10 cellular contexts compared by ENCODE assay signal in genomic region chr11:3073029-3073435, GRCh38. TPM values are rescaled to one million over a fixed set of nuclear protein-coding genes. Genes with fewer than 3 reads are reported as not detected.
A peak's percentile ranks its signal among the peaks of the same experiment; 100 is the strongest.
DNase-seq lines count a peak whose midpoint lies in the region; ATAC-seq and TF ChIP-seq lines count a peak whose summit lies in the region.
"Had no signal": no experiment of that assay in that cellular context is flagged by ENCODE, and none has a peak within 500 bp of the region (broad histone marks: within the 10 kb centered on the region; RNA-seq: fewer than 3 reads in every experiment).

No MANE protein-coding gene starts in this region.

- no peak overlapping the region for H2AFZ ChIP-seq in osteoblast (ENCODE audit: low read length)

- no peak overlapping the region for H3K4me3 ChIP-seq in fibroblast of pulmonary artery (replicated peaks; ENCODE audit: low read depth, low read length)
- H3K4me3 ChIP-seq in osteoblast (ENCODE audit: insufficient read depth, low read length) = no peak overlapping the region
- no peak overlapping the region for H3K4me3 ChIP-seq in WERI-Rb-1 (ENCODE audit: low read depth, low read length)
- H3K4me3 ChIP-seq: HAP-1 had no signal

- H3K4me1 ChIP-seq in osteoblast (ENCODE audit: insufficient read depth, low read length) = no peaks in the 10 kb centered on the region
- H3K4me1 ChIP-seq: HAP-1 had no signal

- H3K27ac ChIP-seq in osteoblast (ENCODE audit: low read depth, low read length) (no peak overlapping the region), WERI-Rb-1 (no peak overlapping the region)

- H3K79me2 ChIP-seq in osteoblast (ENCODE audit: insufficient read depth, low read length) = no peaks in the 10 kb centered on the region

- DNase-seq in EH (ENCODE audit: low read depth) = peak; percentile 32
- peak; percentile 87 for DNase-seq in RPMI7951 (ENCODE audit: low read depth)
- DNase-seq in fibroblast of pulmonary artery (ENCODE audit: low read depth) = peak; percentile 95
- DNase-seq in osteoblast (ENCODE audit: insufficient read length, low spot score, missing footprints) = peak; percentile 27
- no peak for DNase-seq in SW 1271 (lab: John Stamatoyannopoulos, UW)
- no peak for DNase-seq in HuH-7.5 (ENCODE audit: low spot score)
- no peak for DNase-seq in WERI-Rb-1
- DNase-seq: NCI-H2029 treated with DMSO at 0.1 percent for 48 hours had no signal

- H3K27me3 ChIP-seq in osteoblast (ENCODE audit: insufficient read depth, low read length) (no peaks in the 10 kb centered on the region), WERI-Rb-1 (ENCODE audit: insufficient read depth, low read depth, severe bottlenecking) (no peaks in the 10 kb centered on the region)

- no peak for TF ChIP-seq CTCF in fibroblast of pulmonary artery (IDR thresholded peaks at IDR 0.05; ENCODE audit: low read length, missing control alignments)
- TF ChIP-seq CTCF in osteoblast (IDR thresholded peaks at IDR 0.05; ENCODE audit: extremely low read depth, low read depth, low read length) = no peak
- TF ChIP-seq CTCF in WERI-Rb-1 (IDR thresholded peaks at IDR 0.05; ENCODE audit: low read depth, low read length) = no peak

- ATAC-seq in HG02938 (IDR thresholded peaks at IDR 0.05; ENCODE audit: unreplicated experiment) = no peak

- H3K36me3 ChIP-seq in osteoblast (ENCODE audit: insufficient read depth, low read length) = no peaks in the 10 kb centered on the region
- H3K36me3 ChIP-seq in WERI-Rb-1 = no peaks in the 10 kb centered on the region
- H3K36me3 ChIP-seq: HAP-1 had no signal

- no peaks in the 10 kb centered on the region for H4K20me1 ChIP-seq in osteoblast (ENCODE audit: insufficient read depth, low read length)

- H3K9me3 ChIP-seq in osteoblast (ENCODE audit: low read depth, low read length) = no peaks in the 10 kb centered on the region
- H3K9me3 ChIP-seq in WERI-Rb-1 (ENCODE audit: severe bottlenecking) = no peaks in the 10 kb centered on the region
- H3K9me3 ChIP-seq: HAP-1 had no signal

- no peak overlapping the region for H3K4me2 ChIP-seq in osteoblast (ENCODE audit: insufficient read depth, low read length)

RNA-seq across cellular contexts. Expression of gene CARS1, which starts 15.8 kb away (rescaled TPM):
- total RNA-seq in RPMI7951 (2014; rRNA removed; shearing (Covaris generic)) = 44.3 and 50.8 TPM in 2 replicates
- 99.3 and 106 TPM in 2 replicates for total RNA-seq in osteoblast

Comparison
In these comparisons a context has a peak if more than half of its experiments do, and no peak if none do; other contexts are left out.
1. DNase-seq: peak in EH (single experiment), RPMI7951 (single experiment), fibroblast of pulmonary artery (single experiment) and osteoblast (single experiment); none in SW 1271 (0 of 2), HuH-7.5 (single experiment) and WERI-Rb-1 (single experiment).